Comparison of ENCODE assay signal across 8 cellular contexts in the genomic region with DNA sequence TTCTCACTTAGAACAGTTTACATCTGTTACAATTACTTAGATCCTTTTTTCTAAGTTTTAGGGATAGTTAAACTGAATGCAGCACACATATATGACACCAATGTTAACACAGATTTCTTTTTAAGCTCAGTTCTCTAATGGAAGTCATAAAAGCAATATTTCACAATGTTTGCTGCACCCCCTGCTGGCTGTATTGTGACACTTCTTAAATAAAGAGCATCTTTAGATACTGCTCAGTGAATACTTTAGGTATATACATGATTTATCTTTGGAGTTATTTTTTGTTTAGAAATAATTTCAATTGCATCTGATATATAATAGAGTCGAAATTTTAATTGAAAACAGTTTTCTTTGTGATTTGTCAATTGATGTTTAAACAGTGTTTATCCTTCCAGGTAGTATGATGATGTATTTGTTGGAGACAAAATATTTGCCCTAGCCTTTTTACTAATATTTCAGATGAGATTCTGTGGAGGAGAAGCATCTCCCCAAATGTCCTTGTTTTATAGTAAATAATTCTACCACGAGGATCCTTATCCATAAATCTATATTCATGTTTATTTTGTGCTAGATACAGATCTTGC.
DNase-seq lines count a peak whose midpoint lies in the region; ATAC-seq and TF ChIP-seq lines count a peak whose summit lies in the region.

No MANE protein-coding gene starts in this region.

- intact Hi-C loops in natural killer cell (cut with micrococcal nuclease) = loop anchor here (1.0 kb wide), 1 partner anchor 197 kb away; no protein-coding TSS in a partner anchor

- TF ChIP-seq CTCF in natural killer cell (IDR thresholded peaks at IDR 0.05) = peak; percentile 96
- peak; percentile 74 for TF ChIP-seq CTCF in fibroblast of pulmonary artery (IDR thresholded peaks at IDR 0.05; ENCODE audit: low read length, missing control alignments)
- TF ChIP-seq CTCF in progenitor cell of endocrine pancreas (IDR thresholded peaks at IDR 0.05; ENCODE audit: unreplicated experiment) = peak; percentile 87

- POLR2A ChIA-PET in activated CD4-positive, alpha-beta memory T cell treated with anti-CD3 and anti-CD28 coated beads, Interleukin-2, amount 10 ng/mL, durations not matched to agents 7 days and 5 days (lab: Charles Lee) = no interaction called here

- no peak overlapping the region for H3K4me3 ChIP-seq in fibroblast of pulmonary artery (replicated peaks; ENCODE audit: low read depth, low read length)

- peak; percentile 50 to 65 (median 61) for ATAC-seq in natural killer cell
- ATAC-seq in natural killer cell treated with Interleukin-12 subunit alpha and Interleukin-12 subunit beta and Interleukin-15 and Interleukin-18, amount 100 ng/mL, for 72 hours = no peak
- ATAC-seq in HG02981 (IDR thresholded peaks at IDR 0.05; ENCODE audit: unreplicated experiment) = peak; percentile 56

- H3K4me1 Mint-ChIP-seq in natural killer cell = peaks cover 6% of the 10 kb centered on the region in 2 donors
- H3K4me1 Mint-ChIP-seq in natural killer cell treated with Interleukin-12 subunit alpha and Interleukin-12 subunit beta and Interleukin-15 and Interleukin-18, amount 100 ng/mL, for 72 hours (ENCODE audit: low read depth in 2 of 2) = peaks cover 3 to 5% of the 10 kb centered on the region in 2 donors
- peaks cover 12% of the 10 kb centered on the region for H3K4me1 Mint-ChIP-seq in activated CD4-positive, alpha-beta memory T cell treated with anti-CD3 and anti-CD28 coated beads, Interleukin-2, amount 10 ng/mL, durations not matched to agents 7 days and 5 days
- H3K4me1 Mint-ChIP-seq in progenitor cell of endocrine pancreas (ENCODE audit: low read depth) = peaks cover 17% of the 10 kb centered on the region

- DNase-seq in natural killer cell (no peak), NCI-H345 (lab: John Stamatoyannopoulos, UW) (peak; percentile 57), fibroblast of pulmonary artery (ENCODE audit: low read depth) (peak; percentile 80), progenitor cell of endocrine pancreas (ENCODE audit: low spot score, unreplicated experiment) (no peak), hepatic stellate cell (ENCODE audit: low spot score) (no peak)
- DNase-seq in natural killer cell treated with Interleukin-12 subunit alpha and Interleukin-12 subunit beta and Interleukin-15 and Interleukin-18, amount 100 ng/mL, for 72 hours (ENCODE audit: low spot score) = no peak
- DNase-seq in activated CD4-positive, alpha-beta memory T cell treated with anti-CD3 and anti-CD28 coated beads, Interleukin-2, amount 10 ng/mL, durations not matched to agents 7 days and 5 days = peak; percentile 45

- H3K27ac Mint-ChIP-seq in natural killer cell (no peak overlapping the region), progenitor cell of endocrine pancreas (no peak overlapping the region)
- H3K27ac Mint-ChIP-seq in natural killer cell treated with Interleukin-12 subunit alpha and Interleukin-12 subunit beta and Interleukin-15 and Interleukin-18, amount 100 ng/mL, for 72 hours = no peak overlapping the region
- no peak overlapping the region for H3K27ac Mint-ChIP-seq in activated CD4-positive, alpha-beta memory T cell treated with anti-CD3 and anti-CD28 coated beads, Interleukin-2, amount 10 ng/mL, durations not matched to agents 7 days and 5 days

- CTCF ChIA-PET in activated CD4-positive, alpha-beta memory T cell treated with anti-CD3 and anti-CD28 coated beads, Interleukin-2, amount 10 ng/mL, durations not matched to agents 7 days and 5 days (lab: Charles Lee) = interaction anchor here (0.5 to 11.4 kb wide), 13 partner anchors 11 to 213 kb away, joined by 3 to 198 read pairs (median 3); no protein-coding TSS in a partner anchor

- H3K36me3 Mint-ChIP-seq in natural killer cell = no peaks in the 10 kb centered on the region
- no peaks in the 10 kb centered on the region for H3K36me3 Mint-ChIP-seq in natural killer cell treated with Interleukin-12 subunit alpha and Interleukin-12 subunit beta and Interleukin-15 and Interleukin-18, amount 100 ng/mL, for 72 hours
- peaks cover 2% of the 10 kb centered on the region for H3K36me3 Mint-ChIP-seq in activated CD4-positive, alpha-beta memory T cell treated with anti-CD3 and anti-CD28 coated beads, Interleukin-2, amount 10 ng/mL, durations not matched to agents 7 days and 5 days (ENCODE audit: low read depth)
- H3K36me3 Mint-ChIP-seq in progenitor cell of endocrine pancreas (ENCODE audit: insufficient read depth) = peaks cover 6% of the 10 kb centered on the region

- H3K9me3 Mint-ChIP-seq in natural killer cell = no peaks in the 10 kb centered on the region
- no peaks in the 10 kb centered on the region for H3K9me3 Mint-ChIP-seq in natural killer cell treated with Interleukin-12 subunit alpha and Interleukin-12 subunit beta and Interleukin-15 and Interleukin-18, amount 100 ng/mL, for 72 hours
- no peaks in the 10 kb centered on the region for H3K9me3 Mint-ChIP-seq in activated CD4-positive, alpha-beta memory T cell treated with anti-CD3 and anti-CD28 coated beads, Interleukin-2, amount 10 ng/mL, durations not matched to agents 7 days and 5 days
- H3K9me3 Mint-ChIP-seq in progenitor cell of endocrine pancreas (ENCODE audit: low read depth) = no peaks in the 10 kb centered on the region

- no peak overlapping the region for H3K4me3 Mint-ChIP-seq in natural killer cell
- no peak overlapping the region for H3K4me3 Mint-ChIP-seq in natural killer cell treated with Interleukin-12 subunit alpha and Interleukin-12 subunit beta and Interleukin-15 and Interleukin-18, amount 100 ng/mL, for 72 hours
- H3K4me3 Mint-ChIP-seq in activated CD4-positive, alpha-beta memory T cell treated with anti-CD3 and anti-CD28 coated beads, Interleukin-2, amount 10 ng/mL, durations not matched to agents 7 days and 5 days = no peak overlapping the region
- no peak overlapping the region for H3K4me3 Mint-ChIP-seq in progenitor cell of endocrine pancreas (ENCODE audit: low read depth)

- H3K27me3 Mint-ChIP-seq in natural killer cell (ENCODE audit: low read depth in 2 of 2) = no peaks in the 10 kb centered on the region
- no peaks in the 10 kb centered on the region for H3K27me3 Mint-ChIP-seq in natural killer cell treated with Interleukin-12 subunit alpha and Interleukin-12 subunit beta and Interleukin-15 and Interleukin-18, amount 100 ng/mL, for 72 hours
- no peaks in the 10 kb centered on the region for H3K27me3 Mint-ChIP-seq in activated CD4-positive, alpha-beta memory T cell treated with anti-CD3 and anti-CD28 coated beads, Interleukin-2, amount 10 ng/mL, durations not matched to agents 7 days and 5 days
- H3K27me3 Mint-ChIP-seq in progenitor cell of endocrine pancreas = no peaks in the 10 kb centered on the region

Comparison
In these comparisons a context has a peak if more than half of its experiments do, and no peak if none do; other contexts are left out.
1. ATAC-seq: peak in natural killer cell (3 of 3) and HG02981 (single experiment); none in natural killer cell treated with Interleukin-12 subunit alpha and Interleukin-12 subunit beta and Interleukin-15 and Interleukin-18, amount 100 ng/mL, for 72 hours (0 of 2).
2. DNase-seq: peak in NCI-H345 (single experiment), activated CD4-positive, alpha-beta memory T cell treated with anti-CD3 and anti-CD28 coated beads, Interleukin-2, amount 10 ng/mL, durations not matched to agents 7 days and 5 days (single experiment) and fibroblast of pulmonary artery (single experiment); none in natural killer cell (single experiment), natural killer cell treated with Interleukin-12 subunit alpha and Interleukin-12 subunit beta and Interleukin-15 and Interleukin-18, amount 100 ng/mL, for 72 hours (single experiment), progenitor cell of endocrine pancreas (single experiment) and hepatic stellate cell (single experiment).
3. Peak in every context shown above with its lines, with median percentiles within 50 percentile points of each other: CTCF ChIP-seq.